ENCODE assay signal across 26 cellular contexts in genomic region chr10:132376394-132376851, GRCh38. TPM values are rescaled to one million over a fixed set of nuclear protein-coding genes. Genes with fewer than 3 reads are reported as not detected.
DNase-seq lines count a peak whose midpoint lies in the region; ATAC-seq, FAIRE-seq and TF ChIP-seq lines count a peak whose summit lies in the region.
"Had no signal": no experiment of that assay in that cellular context is flagged by ENCODE, and none has a peak within 500 bp of the region (broad histone marks: within the 10 kb centered on the region; RNA-seq: fewer than 3 reads in every experiment).

No MANE protein-coding gene starts in this region.

- FAIRE-seq in kidney (lab: Jason Lieb, UNC), result no peak
- FAIRE-seq: colon had no signal

- TF ChIP-seq CTCF in CD14-positive monocyte (IDR thresholded peaks at IDR 0.05), result no peak
- no peak for TF ChIP-seq CTCF in HEK293 (tag by site-specific recombination; IDR thresholded peaks at IDR 0.05)
- TF ChIP-seq CTCF in kidney (IDR thresholded peaks at IDR 0.05; ENCODE audit: borderline replicate concordance, extremely low read depth, insufficient read depth), result no peak
- TF ChIP-seq CTCF in retinal pigment epithelial cell (conservative IDR thresholded peaks at IDR 0.05; ENCODE audit: low read depth, low read length), result no peak
- TF ChIP-seq CTCF in endothelial cell (IDR thresholded peaks at IDR 0.05; ENCODE audit: unreplicated experiment), result no peak

- peaks cover 0 to 8% (median 0%) of the 10 kb centered on the region in 7 donors for H3K9me3 Mint-ChIP-seq in CD14-positive monocyte
- H3K9me3 Mint-ChIP-seq in endothelial cell (ENCODE audit: unreplicated experiment), result peaks cover 3% of the 10 kb centered on the region
- H3K9me3 Mint-ChIP-seq: stimulated activated effector memory CD8-positive, alpha-beta T cell treated with anti-CD3 and anti-CD28 coated beads, Interleukin-12 subunit alpha, Interleukin-12 subunit beta, amount 100 ng/mL, for 72 hours had no signal

- intact Hi-C loops in CD14-positive monocyte (cut with micrococcal nuclease), result no loop called here
- intact Hi-C loops in kidney (cut with DNase I), result no loop called here

- CTCF ChIA-PET in HEK293 (lab: Yijun Ruan, JAX), result interaction anchor here (0.8 to 2.2 kb wide), 2 partner anchors 11 to 16 kb away, joined by 3 to 6 read pairs; no protein-coding TSS in a partner anchor

- peaks cover 0 to 8% (median 3%) of the 10 kb centered on the region in 3 donors for H3K27me3 Mint-ChIP-seq in CD14-positive monocyte (ENCODE audit: low read depth in 3 of 3)
- H3K27me3 Mint-ChIP-seq in endothelial cell (ENCODE audit: unreplicated experiment), result peaks cover 9% of the 10 kb centered on the region

- H3K27ac Mint-ChIP-seq in CD14-positive monocyte (no peak overlapping the region), endothelial cell (ENCODE audit: unreplicated experiment) (no peak overlapping the region)
- H3K27ac Mint-ChIP-seq: stimulated activated effector memory CD8-positive, alpha-beta T cell treated with anti-CD3 and anti-CD28 coated beads, Interleukin-12 subunit alpha, Interleukin-12 subunit beta, amount 100 ng/mL, for 72 hours; WTC11 had no signal

- no peaks in the 10 kb centered on the region for H3K36me3 ChIP-seq in HEK293 (ENCODE audit: control insufficient read depth in 2 of 2, insufficient read depth in 1 of 2, low read length in 2 of 2)
- no peaks in the 10 kb centered on the region for H3K36me3 ChIP-seq in kidney (ENCODE audit: control insufficient read depth in 1 of 2, insufficient read depth in 2 of 2, low read length in 2 of 2)
- H3K36me3 ChIP-seq: adrenal gland, brain microvascular endothelial cell had no signal

- peak; percentile 20 for DNase-seq in CD14-positive monocyte (ENCODE audit: low spot score)
- peak; percentile 42 for DNase-seq in kidney
- DNase-seq in retinal pigment epithelial cell (ENCODE audit: low read depth), result peak; percentile 68
- no peak for DNase-seq in endothelial cell (ENCODE audit: low spot score)
- no peak for DNase-seq in SHP77 treated with DMSO at 0.1 percent for 48 hours (lab: John Stamatoyannopoulos, UW)
- DNase-seq: activated CD4-positive, alpha-beta T cell treated with anti-CD3 and anti-CD28 coated beads, Interleukin-2, amount 50 U/mL, for 1 hour; activated effector memory CD4-positive, alpha-beta T cell treated with Interleukin-2 at 50 U/mL for 16 hours; brain microvascular endothelial cell; EL; NCI-H1048; NCI-H187 treated with DMSO at 0.1 percent for 48 hours; NCI-H345; NCI-H82; T-helper 9 cell; testis had no signal

- H3K36me3 Mint-ChIP-seq in CD14-positive monocyte (peaks cover 2 to 3% of the 10 kb centered on the region in 2 donors), endothelial cell (ENCODE audit: low read depth, unreplicated experiment) (peaks cover 11% of the 10 kb centered on the region)
- H3K36me3 Mint-ChIP-seq: stimulated activated effector memory CD8-positive, alpha-beta T cell treated with anti-CD3 and anti-CD28 coated beads, Interleukin-12 subunit alpha, Interleukin-12 subunit beta, amount 100 ng/mL, for 72 hours had no signal

- H3K9me3 ChIP-seq in HEK293 (ENCODE audit: control insufficient read depth, insufficient read depth, low read depth, low read length), result no peaks in the 10 kb centered on the region
- H3K9me3 ChIP-seq in kidney (ENCODE audit: control insufficient read depth in 1 of 2, low read length in 2 of 2), result no peaks in the 10 kb centered on the region
- H3K9me3 ChIP-seq: adrenal gland, testis had no signal

- H3K4me3 Mint-ChIP-seq in CD14-positive monocyte (peak overlapping the region in 1 of 2 donors; percentile 80), endothelial cell (ENCODE audit: unreplicated experiment) (no peak overlapping the region)
- H3K4me3 Mint-ChIP-seq: stimulated activated effector memory CD8-positive, alpha-beta T cell treated with anti-CD3 and anti-CD28 coated beads, Interleukin-12 subunit alpha, Interleukin-12 subunit beta, amount 100 ng/mL, for 72 hours; WTC11 had no signal

- no peak overlapping the region for H3K9ac ChIP-seq in kidney (ENCODE audit: low read length in 2 of 2)

- no peak overlapping the region for H3K27ac ChIP-seq in HEK293 (ENCODE audit: extremely low read depth, low read depth, low read length)
- no peak overlapping the region for H3K27ac ChIP-seq in kidney (ENCODE audit: low read depth in 2 of 2, low read length in 2 of 2)
- H3K27ac ChIP-seq: adrenal gland, brain microvascular endothelial cell, gastroesophageal sphincter, RWPE1, testis had no signal

- H3K4me3 ChIP-seq in HEK293 (ENCODE audit: low read depth, low read length), result no peak overlapping the region
- no peak overlapping the region for H3K4me3 ChIP-seq in kidney (ENCODE audit: low read length in 2 of 2)
- no peak overlapping the region for H3K4me3 ChIP-seq in retinal pigment epithelial cell (ENCODE audit: low read length)
- H3K4me3 ChIP-seq: adrenal gland, gastroesophageal sphincter, lung, smooth muscle cell, testis had no signal

- H3K4me1 Mint-ChIP-seq in CD14-positive monocyte, result peaks cover 38% of the 10 kb centered on the region
- H3K4me1 Mint-ChIP-seq in endothelial cell (ENCODE audit: unreplicated experiment), result peaks cover 16% of the 10 kb centered on the region

- POLR2A ChIA-PET in HEK293 (lab: Yijun Ruan, JAX), result no interaction called here

- H3K4me1 ChIP-seq in HEK293 (ENCODE audit: control insufficient read depth, insufficient read depth, low read length), result no peaks in the 10 kb centered on the region
- H3K4me1 ChIP-seq in kidney (ENCODE audit: control insufficient read depth in 1 of 2, insufficient read depth in 1 of 2, low read depth in 1 of 2, low read length in 2 of 2), result no peaks in the 10 kb centered on the region
- H3K4me1 ChIP-seq: adrenal gland, gastroesophageal sphincter, testis had no signal

- no peak for ATAC-seq in GM19463 (IDR thresholded peaks at IDR 0.05; ENCODE audit: unreplicated experiment)
- ATAC-seq: gastroesophageal sphincter; HCT116; stimulated activated effector memory CD8-positive, alpha-beta T cell treated with anti-CD3 and anti-CD28 coated beads, Interleukin-12 subunit alpha, Interleukin-12 subunit beta, amount 100 ng/mL, for 72 hours had no signal

TF ChIP-seq in HEK293, 187 proteins besides CTCF, POLR2A, EP300 and RAD21:
- no peak for TF ChIP-seq FEZF1 (tag by site-specific recombination; IDR thresholded peaks at IDR 0.05)
- TF ChIP-seq, protein P1, sequence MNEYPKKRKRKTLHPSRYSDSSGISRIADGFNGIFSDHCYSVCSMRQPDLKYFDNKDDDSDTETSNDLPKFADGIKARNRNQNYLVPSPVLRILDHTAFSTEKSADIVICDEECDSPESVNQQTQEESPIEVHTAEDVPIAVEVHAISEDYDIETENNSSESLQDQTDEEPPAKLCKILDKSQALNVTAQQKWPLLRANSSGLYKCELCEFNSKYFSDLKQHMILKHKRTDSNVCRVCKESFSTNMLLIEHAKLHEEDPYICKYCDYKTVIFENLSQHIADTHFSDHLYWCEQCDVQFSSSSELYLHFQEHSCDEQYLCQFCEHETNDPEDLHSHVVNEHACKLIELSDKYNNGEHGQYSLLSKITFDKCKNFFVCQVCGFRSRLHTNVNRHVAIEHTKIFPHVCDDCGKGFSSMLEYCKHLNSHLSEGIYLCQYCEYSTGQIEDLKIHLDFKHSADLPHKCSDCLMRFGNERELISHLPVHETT (tag by site-specific recombination; IDR thresholded peaks at IDR 0.05), result no peak
- peak; percentile 15; the same call in 1 of the 2 replicates for TF ChIP-seq SCRT2 (tag by site-specific recombination; IDR thresholded peaks at IDR 0.05)

RNA-seq across cellular contexts. Expression of gene PWWP2B, which starts 20.6 kb away (rescaled TPM):
- polyA plus RNA-seq in CD14-positive monocyte (1 to 10 TPM; 2.4 to 2.7 TPM), kidney (ENCODE audit: insufficient read depth, low read depth, low replicate concordance) (12.9 TPM)
- total RNA-seq in kidney (24.3 TPM), endothelial cell (ENCODE audit: unreplicated experiment) (7.6 TPM)

RNA-seq across cellular contexts. Expression of gene LRRC27, which starts 44.4 kb away (rescaled TPM):
- 1 to 10 TPM; 3.6 TPM for polyA plus RNA-seq in CD14-positive monocyte
- 14.6 TPM for total RNA-seq in kidney
- 14.4 TPM for polyA plus RNA-seq in kidney (ENCODE audit: insufficient read depth, low read depth, low replicate concordance)
- total RNA-seq in endothelial cell (ENCODE audit: unreplicated experiment), result 11.1 TPM

Comparison
In these comparisons a context has a peak if more than half of its experiments do, and no peak if none do; other contexts are left out.
1. DNase-seq: peak in CD14-positive monocyte (single experiment), kidney (single experiment) and retinal pigment epithelial cell (single experiment); none in endothelial cell (single experiment) and SHP77 treated with DMSO at 0.1 percent for 48 hours (single experiment).